23 cellular contexts compared by ENCODE assay signal in genomic region chr22:24482998-24483397, GRCh38. TPM values are rescaled to one million over a fixed set of nuclear protein-coding genes. Genes with fewer than 3 reads are reported as not detected.
A peak's percentile ranks its signal among the peaks of the same experiment; 100 is the strongest.
DNase-seq lines count a peak whose midpoint lies in the region; ATAC-seq and TF ChIP-seq lines count a peak whose summit lies in the region.
"Had no signal": no experiment of that assay in that cellular context is flagged by ENCODE, and none has a peak within 500 bp of the region (broad histone marks: within the 10 kb centered on the region; RNA-seq: fewer than 3 reads in every experiment).

No MANE protein-coding gene starts in this region.

- in situ Hi-C loops in mammary epithelial cell (cut with MboI; ENCODE audit: low sequenced_read_pairs in 2 of 2), result no loop called here

- H3K4me3 Mint-ChIP-seq in GM23338, result no peak overlapping the region
- H3K4me3 Mint-ChIP-seq: activated CD4-positive, alpha-beta T cell treated with anti-CD3 and anti-CD28 coated beads, Interleukin-2, amount 10 ng/mL, durations not matched to agents 7 days and 5 days; activated naive CD8-positive, alpha-beta T cell treated with anti-CD3 and anti-CD28 coated beads for 36 hours; activated T-helper 17 cell treated with anti-CD3 and anti-CD28 coated beads, Interleukin-2, amount 50 U/mL, for 72 hours; effector memory CD8-positive, alpha-beta T cell; naive thymus-derived CD8-positive, alpha-beta T cell; T-helper 17 cell had no signal

- H3K9ac ChIP-seq in mammary epithelial cell (ENCODE audit: insufficient read depth, low read length), result no peak overlapping the region
- H3K9ac ChIP-seq in mesenchymal stem cell (ENCODE audit: low read length), result peak overlapping the region; percentile 2

- no peak overlapping the region for H3K14ac ChIP-seq in mesenchymal stem cell (ENCODE audit: low read length in 2 of 2)

- peak overlapping the region; percentile 10 for H2AK5ac ChIP-seq in mesenchymal stem cell (ENCODE audit: low read length, severe bottlenecking)

- H3K36me3 ChIP-seq in A673 (ENCODE audit: insufficient read depth, low read length, poor library complexity, severe bottlenecking) (no peaks in the 10 kb centered on the region), GM23338 (ENCODE audit: insufficient read depth) (no peaks in the 10 kb centered on the region), mammary epithelial cell (ENCODE audit: insufficient read depth, low read length) (no peaks in the 10 kb centered on the region), mesenchymal stem cell (ENCODE audit: control insufficient read depth in 1 of 2, insufficient read depth in 2 of 2, low read depth in 1 of 2, low read length in 2 of 2) (no peaks in the 10 kb centered on the region), esophagus squamous epithelium (no peaks in the 10 kb centered on the region)
- H3K36me3 ChIP-seq: SJCRH30, upper lobe of right lung had no signal

- 37% methylated on average over 2 of the region's 2 CpGs for WGBS in mammary epithelial cell (ENCODE audit: low coverage, missing lambda C conversion rate)
- 73% methylated on average over 1 of the region's 2 CpGs for WGBS in mesenchymal stem cell
- 48 to 51% methylated on average over 2 of the region's 2 CpGs for WGBS in esophagus squamous epithelium, 2 donors

- H3K4me1 ChIP-seq in A673 (ENCODE audit: insufficient read depth, low read length, poor library complexity, severe bottlenecking) (peaks cover 58% of the 10 kb centered on the region), GM23338 (ENCODE audit: insufficient read depth) (0 out of 2 replicates have a peak, but pooled peaks cover 3% of the 10 kb centered on the region), mammary epithelial cell (ENCODE audit: insufficient read depth, low read length) (peaks cover 56% of the 10 kb centered on the region), mesenchymal stem cell (ENCODE audit: control insufficient read depth, insufficient read depth, low read depth, low read length) (peaks cover 11% of the 10 kb centered on the region), esophagus squamous epithelium (peaks cover 4 to 22% (median 6%) of the 10 kb centered on the region in 3 donors)

- DNase-seq in A673 (ENCODE audit: low spot score) (no peak), GM23338 (ENCODE audit: low spot score) (no peak), mammary epithelial cell (no peak), mesenchymal stem cell (no peak), esophagus squamous epithelium (lab: John Stamatoyannopoulos, UW) (no peak), NCI-H1105 treated with DMSO at 0.1 percent for 48 hours (lab: John Stamatoyannopoulos, UW) (no peak)
- DNase-seq: activated CD4-positive, alpha-beta T cell treated with anti-CD3 and anti-CD28 coated beads, Interleukin-2, amount 10 ng/mL, durations not matched to agents 7 days and 5 days; activated naive CD8-positive, alpha-beta T cell treated with anti-CD3 and anti-CD28 coated beads for 36 hours; body of pancreas; DND-41; effector memory CD8-positive, alpha-beta T cell; glutamatergic neuron; Karpas-422; naive thymus-derived CD8-positive, alpha-beta T cell; NCI-H2081 treated with DMSO at 0.1 percent for 48 hours; SJCRH30; stimulated activated CD8-positive, alpha-beta memory T cell treated with anti-CD3 and anti-CD28 coated beads, Interleukin-4, amount 100 ng/mL, for 48 hours; T-helper 17 cell; upper lobe of right lung had no signal

- CTCF ChIA-PET in A673 (lab: Charles Lee) (no interaction called here), mammary epithelial cell (lab: Charles Lee; ENCODE audit: low non-redundant PET) (no interaction called here)

- H2BK5ac ChIP-seq in mesenchymal stem cell (ENCODE audit: low read depth, low read length, poor library complexity, severe bottlenecking), result no peak overlapping the region

- no peaks in the 10 kb centered on the region; the same call in 2 of the 3 replicates for H3K9me3 Mint-ChIP-seq in GM23338
- H3K9me3 Mint-ChIP-seq: activated CD4-positive, alpha-beta T cell treated with anti-CD3 and anti-CD28 coated beads, Interleukin-2, amount 10 ng/mL, durations not matched to agents 7 days and 5 days; activated naive CD8-positive, alpha-beta T cell treated with anti-CD3 and anti-CD28 coated beads for 36 hours; activated T-helper 17 cell treated with anti-CD3 and anti-CD28 coated beads, Interleukin-2, amount 50 U/mL, for 72 hours; effector memory CD8-positive, alpha-beta T cell; naive thymus-derived CD8-positive, alpha-beta T cell had no signal

- H2AFZ ChIP-seq in GM23338 (peak overlapping the region; percentile 8; the same call in 1 of the 2 replicates), mammary epithelial cell (ENCODE audit: low read depth, low read length) (peak overlapping the region; percentile 62), mesenchymal stem cell (ENCODE audit: low read depth, low read length) (no peak overlapping the region)

- H4K20me1 ChIP-seq in GM23338 (replicated peaks; ENCODE audit: insufficient read depth), result no peaks in the 10 kb centered on the region
- no peaks in the 10 kb centered on the region for H4K20me1 ChIP-seq in mammary epithelial cell (ENCODE audit: insufficient read depth, low read length)

- peak overlapping the region; percentile 70 for H3K27ac ChIP-seq in A673 (ENCODE audit: low read depth, low read length, poor library complexity, severe bottlenecking)
- H3K27ac ChIP-seq in GM23338 (ENCODE audit: low read depth), result no peak overlapping the region
- H3K27ac ChIP-seq in mammary epithelial cell (ENCODE audit: insufficient read depth, low read depth, low read length), result peak overlapping the region; percentile 56
- H3K27ac ChIP-seq in mesenchymal stem cell (ENCODE audit: low read length, poor library complexity, severe bottlenecking), result peak overlapping the region; percentile 64
- no peak overlapping the region for H3K27ac ChIP-seq in esophagus squamous epithelium
- H3K27ac ChIP-seq: body of pancreas, SJCRH30, upper lobe of right lung had no signal

- dilution Hi-C loops in mammary epithelial cell (cut with HindIII; ENCODE audit: low sequenced_read_pairs), result no loop called here

- H3K4me1 Mint-ChIP-seq in GM23338, result peaks cover 10% of the 10 kb centered on the region; the same call in 2 of the 3 replicates

- H3K4me3 ChIP-seq in A673 (ENCODE audit: low read depth, low read length, poor library complexity, severe bottlenecking), result no peak overlapping the region
- no peak overlapping the region for H3K4me3 ChIP-seq in GM23338
- no peak overlapping the region for H3K4me3 ChIP-seq in mammary epithelial cell (replicated peaks in 1 of 3; ENCODE audit: insufficient read depth in 1 of 3, low read depth in 2 of 3, low read length in 3 of 3)
- H3K4me3 ChIP-seq in mesenchymal stem cell (ENCODE audit: insufficient read depth in 1 of 2, low read depth in 1 of 2, low read length in 2 of 2), result no peak overlapping the region
- H3K4me3 ChIP-seq in esophagus squamous epithelium, result no peak overlapping the region
- H3K4me3 ChIP-seq: body of pancreas, GM12878, SJCRH30, upper lobe of right lung had no signal

- no peaks in the 10 kb centered on the region for H3K36me3 Mint-ChIP-seq in GM23338 (ENCODE audit: low read depth)
- H3K36me3 Mint-ChIP-seq: activated naive CD8-positive, alpha-beta T cell treated with anti-CD3 and anti-CD28 coated beads for 36 hours; naive thymus-derived CD8-positive, alpha-beta T cell had no signal

- no peaks in the 10 kb centered on the region for H3K27me3 ChIP-seq in A673 (replicated peaks; ENCODE audit: insufficient read depth, low read depth, low read length, poor library complexity)
- H3K27me3 ChIP-seq in GM23338 (ENCODE audit: insufficient read depth), result no peaks in the 10 kb centered on the region
- no peaks in the 10 kb centered on the region for H3K27me3 ChIP-seq in mammary epithelial cell (ENCODE audit: insufficient read depth, low read length)
- H3K27me3 ChIP-seq in mesenchymal stem cell (ENCODE audit: control insufficient read depth in 1 of 2, insufficient read depth in 1 of 2, low read length in 2 of 2), result no peaks in the 10 kb centered on the region
- no peaks in the 10 kb centered on the region for H3K27me3 ChIP-seq in esophagus squamous epithelium
- H3K27me3 ChIP-seq: body of pancreas, SJCRH30, upper lobe of right lung had no signal

- no peaks in the 10 kb centered on the region for H3K9me3 ChIP-seq in A673 (ENCODE audit: low read depth, low read length, poor library complexity, severe bottlenecking)
- no peaks in the 10 kb centered on the region for H3K9me3 ChIP-seq in mammary epithelial cell (replicated peaks; ENCODE audit: insufficient read depth, low read length)
- no peaks in the 10 kb centered on the region for H3K9me3 ChIP-seq in mesenchymal stem cell (ENCODE audit: control insufficient read depth, low read length)
- H3K9me3 ChIP-seq in esophagus squamous epithelium, result no peaks in the 10 kb centered on the region
- H3K9me3 ChIP-seq: body of pancreas, SJCRH30, upper lobe of right lung had no signal

- H2BK12ac ChIP-seq in mesenchymal stem cell (ENCODE audit: low read length in 2 of 2), result no peak overlapping the region

- H3K79me1 ChIP-seq in mesenchymal stem cell (replicated peaks; ENCODE audit: low read length, poor library complexity, severe bottlenecking), result no peaks in the 10 kb centered on the region

- no peak overlapping the region for H3K27ac Mint-ChIP-seq in GM23338
- H3K27ac Mint-ChIP-seq: activated CD4-positive, alpha-beta T cell treated with anti-CD3 and anti-CD28 coated beads, Interleukin-2, amount 10 ng/mL, durations not matched to agents 7 days and 5 days; activated naive CD8-positive, alpha-beta T cell treated with anti-CD3 and anti-CD28 coated beads for 36 hours; activated T-helper 17 cell treated with anti-CD3 and anti-CD28 coated beads, Interleukin-2, amount 50 U/mL, for 72 hours; naive thymus-derived CD8-positive, alpha-beta T cell had no signal

- no peaks in the 10 kb centered on the region for H3F3A ChIP-seq in GM23338 (replicated peaks; ENCODE audit: low read depth)

- H3K4me2 ChIP-seq in GM23338, result no peak overlapping the region
- peak overlapping the region; percentile 53 for H3K4me2 ChIP-seq in mammary epithelial cell (ENCODE audit: insufficient read depth, low read depth, low read length)
- H3K4me2 ChIP-seq in mesenchymal stem cell (ENCODE audit: low read length, poor library complexity, severe bottlenecking), result no peak overlapping the region

- no peak overlapping the region for H2BK15ac ChIP-seq in mesenchymal stem cell (ENCODE audit: low read depth, poor library complexity, severe bottlenecking)

- no peak overlapping the region for H4K91ac ChIP-seq in mesenchymal stem cell (ENCODE audit: low read length)

- H3K79me2 ChIP-seq in GM23338 (replicated peaks; ENCODE audit: insufficient read depth) (no peaks in the 10 kb centered on the region), mammary epithelial cell (ENCODE audit: insufficient read depth, low read length) (no peaks in the 10 kb centered on the region)

- no peak overlapping the region for H3K23ac ChIP-seq in mesenchymal stem cell (ENCODE audit: low read length in 2 of 2)

- no peak overlapping the region for H3K18ac ChIP-seq in mesenchymal stem cell (ENCODE audit: low read depth in 1 of 2, low read length in 2 of 2)

- intact Hi-C loops in A673 (cut with micrococcal nuclease; ENCODE audit: unreplicated experiment) (loop anchor here (2.0 kb wide), 1 partner anchor 32 kb away; no protein-coding TSS in a partner anchor), mammary epithelial cell (cut with micrococcal nuclease) (no loop called here), esophagus squamous epithelium (cut with DNase I) (no loop called here)

- TF ChIP-seq CTCF in A673 (conservative IDR thresholded peaks at IDR 0.05; ENCODE audit: low read depth, low read length) (no peak), GM23338 (conservative IDR thresholded peaks at IDR 0.05; ENCODE audit: low read depth in 2 of 2) (no peak), mammary epithelial cell (conservative IDR thresholded peaks at IDR 0.05 in 1 of 2, IDR thresholded peaks at IDR 0.05 in 1 of 2; ENCODE audit: extremely low read depth in 1 of 2, insufficient read depth in 1 of 2, low read depth in 1 of 2, low read length in 2 of 2) (no peak), esophagus squamous epithelium (IDR thresholded peaks at IDR 0.05) (no peak)

- BruUV-seq in A673 (replicated peaks; lab: Mats Ljungman, UMichigan) (no TSS peak), mammary epithelial cell (replicated peaks; lab: Mats Ljungman, UMichigan) (no TSS peak)

- H3K4ac ChIP-seq in mesenchymal stem cell (ENCODE audit: low read depth in 1 of 2, low read length in 2 of 2), result no peak overlapping the region

- H3K9me2 ChIP-seq in GM23338 (ENCODE audit: insufficient read depth), result no peaks in the 10 kb centered on the region

- TF ChIP-seq POLR2A in esophagus squamous epithelium (IDR thresholded peaks at IDR 0.05), result no peak

- H2BK120ac ChIP-seq in mesenchymal stem cell (ENCODE audit: low read depth, low read length), result no peak overlapping the region

- POLR2A ChIA-PET in A673 (lab: Charles Lee; ENCODE audit: low non-redundant PET), result no interaction called here

- no peak for ATAC-seq in GM23338
- no peak for ATAC-seq in GM21786 (IDR thresholded peaks at IDR 0.05; ENCODE audit: unreplicated experiment)
- ATAC-seq: activated T-helper 17 cell treated with anti-CD3 and anti-CD28 coated beads, Interleukin-2, amount 50 U/mL, for 72 hours; effector memory CD8-positive, alpha-beta T cell; GM12878; naive thymus-derived CD8-positive, alpha-beta T cell; Panc1; T-helper 17 cell had no signal

- no peak overlapping the region for H4K8ac ChIP-seq in mesenchymal stem cell (ENCODE audit: low read length)

- H3K27me3 Mint-ChIP-seq in GM23338 (ENCODE audit: insufficient read depth, low read depth, poor library complexity), result no peaks in the 10 kb centered on the region
- H3K27me3 Mint-ChIP-seq: activated naive CD8-positive, alpha-beta T cell treated with anti-CD3 and anti-CD28 coated beads for 36 hours; activated T-helper 17 cell treated with anti-CD3 and anti-CD28 coated beads, Interleukin-2, amount 50 U/mL, for 72 hours; effector memory CD8-positive, alpha-beta T cell; naive thymus-derived CD8-positive, alpha-beta T cell had no signal

RNA-seq across cellular contexts. Expression of gene UPB1, which starts 12.1 kb away (rescaled TPM):
- total RNA-seq in A673 (2021) (0.11 and 0.35 TPM in 2 replicates), mammary epithelial cell (not detected), esophagus squamous epithelium (under 1 TPM in 1 of 4 donors, not detected in 3; 0.57 TPM)
- 0.16 TPM in 1 of 2 replicates, not detected in the other for total RNA-seq in GM23338 (2014; rRNA removed; shearing (Covaris generic))
- polyA plus RNA-seq in GM23338 (2016; fragmentation: Nextera tagmentation; extraction: Ambion mirVana) (0.13 and 0.14 TPM in 2 replicates), mammary epithelial cell (not detected)
- polyA minus RNA-seq in mammary epithelial cell, result not detected
- 0.06 TPM for polyA plus RNA-seq in mesenchymal stem cell (2013, experiment 1 of 2)
- polyA plus RNA-seq in mesenchymal stem cell (2013, experiment 2 of 2), result 0.04 TPM

RNA-seq across cellular contexts. Expression of gene ADORA2A, which starts 55.6 kb away (rescaled TPM):
- total RNA-seq in A673 (2021), result 9.6 and 10.9 TPM in 2 replicates
- total RNA-seq in GM23338 (2014; rRNA removed; shearing (Covaris generic)), result 11.0 and 13.5 TPM in 2 replicates
- 3.4 and 4.1 TPM in 2 replicates for polyA plus RNA-seq in GM23338 (2016; fragmentation: Nextera tagmentation; extraction: Ambion mirVana)
- total RNA-seq in mammary epithelial cell, result 1 to 10 TPM; 1.2 to 1.8 TPM
- polyA plus RNA-seq in mammary epithelial cell, result 0.40 TPM
- not detected for polyA minus RNA-seq in mammary epithelial cell
- 1.0 TPM for polyA plus RNA-seq in mesenchymal stem cell (2013, experiment 1 of 2)
- 1.1 TPM for polyA plus RNA-seq in mesenchymal stem cell (2013, experiment 2 of 2)
- total RNA-seq in esophagus squamous epithelium, result 1 to 10 TPM; 1.0 to 4.0 (median 2.4) TPM

Comparison
In these comparisons a context has a peak if more than half of its experiments do, and no peak if none do; other contexts are left out.
1. H3K27ac ChIP-seq: peak in A673 (single experiment), mammary epithelial cell (single experiment) and mesenchymal stem cell (single experiment); none in GM23338 (single experiment) and esophagus squamous epithelium (0 of 4).